Comparison of ENCODE assay signal across 20 cellular contexts in genomic region chr5:171541380-171541779, GRCh38.
"Had no signal": no experiment of that assay in that cellular context is flagged by ENCODE, and none has a peak within 500 bp of the region (broad histone marks: within the 10 kb centered on the region; RNA-seq: fewer than 3 reads in every experiment).

No MANE protein-coding gene starts in this region.

- H3K27ac ChIP-seq: esophagus squamous epithelium, gastroesophageal sphincter, transverse colon, uterus, VCaP had no signal

- H3K4me3 ChIP-seq: esophagus squamous epithelium, gastroesophageal sphincter, lung, transverse colon, uterus had no signal

- H3K36me3 ChIP-seq: esophagus squamous epithelium, gastroesophageal sphincter, transverse colon, uterus had no signal

- H3K27me3 ChIP-seq: uterus had no signal

- DNase-seq: activated CD4-positive, alpha-beta T cell treated with anti-CD3 and anti-CD28 coated beads, Interleukin-2, amount 10 ng/mL, durations not matched to agents 7 days and 5 days; activated CD4-positive, CD25-positive, alpha-beta regulatory T cell treated with anti-CD3 and anti-CD28 coated beads, Interleukin-2, amount 50 U/mL, for 72 hours; activated CD8-positive, alpha-beta memory T cell treated with anti-CD3 and anti-CD28 coated beads for 24 hours; activated CD8-positive, alpha-beta memory T cell treated with anti-CD3 and anti-CD28 coated beads, Interleukin-2, amount 50 U/mL, for 4 hours; activated T-cell treated with anti-CD3 and anti-CD28 coated beads, Interleukin-2, amount 50 U/mL, for 24 hours; effector memory CD8-positive, alpha-beta T cell; esophagus squamous epithelium; left cardiac atrium; naive thymus-derived CD4-positive, alpha-beta T cell; small intestine; stimulated activated CD4-positive, alpha-beta T cell treated with anti-CD3 and anti-CD28 coated beads, Interleukin-2, amount 100 ng/mL, for 24 hours; stimulated activated naive CD8-positive, alpha-beta T cell treated with anti-CD3 and anti-CD28 coated beads, Interleukin-15, amount 100 ng/mL, for 72 hours; transverse colon; uterus had no signal

- H3K9me3 ChIP-seq: esophagus squamous epithelium, gastroesophageal sphincter, transverse colon, uterus had no signal

- ATAC-seq: activated naive CD4-positive, alpha-beta T cell treated with anti-CD3 and anti-CD28 coated beads, Interleukin-2, amount 50 U/mL, for 72 hours; activated T-helper 17 cell treated with anti-CD3 and anti-CD28 coated beads, Interleukin-2, amount 50 U/mL, for 72 hours; effector memory CD8-positive, alpha-beta T cell; gastroesophageal sphincter; naive thymus-derived CD4-positive, alpha-beta T cell; stimulated activated effector memory CD8-positive, alpha-beta T cell treated with anti-CD3 and anti-CD28 coated beads, Interleukin-12 subunit alpha, Interleukin-12 subunit beta, amount 100 ng/mL, for 72 hours; stimulated activated naive CD8-positive, alpha-beta T cell treated with anti-CD3 and anti-CD28 coated beads, Interleukin-15, amount 100 ng/mL, for 72 hours had no signal

- H3K4me1 ChIP-seq: esophagus squamous epithelium, gastroesophageal sphincter, transverse colon, uterus had no signal
